ENCODE assay signal across 8 cellular contexts in genomic region chr19:18496167-18496979, GRCh38. TPM values are rescaled to one million over a fixed set of nuclear protein-coding genes. Genes with fewer than 3 reads are reported as not detected.
DNase-seq lines count a peak whose midpoint lies in the region; ATAC-seq, FAIRE-seq and TF ChIP-seq lines count a peak whose summit lies in the region.

No MANE protein-coding gene starts in this region.

- H3K27ac ChIP-seq in right cardiac atrium (ENCODE audit: low read length) (no peak overlapping the region), testis (no peak overlapping the region), neuronal stem cell (replicated peaks; ENCODE audit: low read length) (no peak overlapping the region)

- H4K8ac ChIP-seq in neuronal stem cell (ENCODE audit: low read depth, low read length) = no peak overlapping the region

- peaks cover 10% of the 10 kb centered on the region for H3K79me1 ChIP-seq in neuronal stem cell (ENCODE audit: low read depth, low read length)

- ATAC-seq in right cardiac atrium = no peak
- no peak for ATAC-seq in HG03175 (IDR thresholded peaks at IDR 0.05; ENCODE audit: unreplicated experiment)

- TF ChIP-seq POLR2A in testis (IDR thresholded peaks at IDR 0.05) = no peak

- WGBS in right cardiac atrium = 65% methylated on average over 11 of the region's 11 CpGs
- WGBS in testis, 2 donors = 77 to 85% methylated on average over 11 of the region's 11 CpGs
- WGBS in neuronal stem cell (ENCODE audit: extremely low coverage in 2 of 2, insufficient read length in 2 of 2, insufficient replicate concordance in 1 of 2), 2 donors = no CpG with 5 or more reads among the region's 11 CpGs

- H3K27me3 ChIP-seq in right cardiac atrium (ENCODE audit: control insufficient read depth, insufficient read depth) = no peaks in the 10 kb centered on the region
- no peaks in the 10 kb centered on the region for H3K27me3 ChIP-seq in testis
- H3K27me3 ChIP-seq in neuronal stem cell (ENCODE audit: control insufficient read depth in 3 of 3, insufficient read depth in 3 of 3, low read depth in 1 of 3, low read length in 3 of 3) = peaks cover 0 to 2% (median 0%) of the 10 kb centered on the region in 3 experiments

- FAIRE-seq in GM18507 (lab: Jason Lieb, UNC) = peak; percentile 83

- DNase-seq in GM18507 (ENCODE audit: extremely low spot score, insufficient read length, low read depth) (no peak), NCI-H2196 treated with DMSO at 0.1 percent for 48 hours (lab: John Stamatoyannopoulos, UW; ENCODE audit: unreplicated experiment) (peak; percentile 69), activated T-cell treated with anti-CD3 and anti-CD28 coated beads for 4 hours (peak; percentile 21), right cardiac atrium (peak in 2 of 3 donors; percentile 58 to 75), testis (no peak), neuronal stem cell (ENCODE audit: low spot score) (no peak)
- peak; percentile 23 to 31 for DNase-seq in stimulated activated CD8-positive, alpha-beta memory T cell treated with anti-CD3 and anti-CD28 coated beads, Interleukin-2, amount 100 ng/mL, for 1 hour (ENCODE audit: low read depth in 2 of 2)

- H4K91ac ChIP-seq in neuronal stem cell (ENCODE audit: low read depth, low read length, poor library complexity) = no peak overlapping the region

- no peak overlapping the region for H2BK12ac ChIP-seq in neuronal stem cell (ENCODE audit: low read length)

- no peak overlapping the region for H2AFZ ChIP-seq in neuronal stem cell (ENCODE audit: low read length)

- H2BK15ac ChIP-seq in neuronal stem cell (ENCODE audit: low read length) = no peak overlapping the region

- H2AK5ac ChIP-seq in neuronal stem cell (ENCODE audit: low read depth, low read length) = no peak overlapping the region

- no peak overlapping the region for H3K14ac ChIP-seq in neuronal stem cell (ENCODE audit: low read length)

- H3K36me3 ChIP-seq in testis (ENCODE audit: low read depth, missing control alignments) = no peaks in the 10 kb centered on the region
- no peaks in the 10 kb centered on the region for H3K36me3 ChIP-seq in neuronal stem cell (replicated peaks in 1 of 2; ENCODE audit: control insufficient read depth in 2 of 2, insufficient read depth in 2 of 2, low read length in 2 of 2)

- H3K23ac ChIP-seq in neuronal stem cell (ENCODE audit: low read depth, low read length, poor library complexity) = no peak overlapping the region

- intact Hi-C loops in right cardiac atrium (cut with DNase I) (no loop called here), testis (cut with DNase I; ENCODE audit: low total_unique reads) (no loop called here)

- no peak overlapping the region for H3K9ac ChIP-seq in neuronal stem cell (ENCODE audit: low read depth, low read length, poor library complexity)

- no peak overlapping the region for H3K4ac ChIP-seq in neuronal stem cell (ENCODE audit: low read length)

- H3K4me1 ChIP-seq in right cardiac atrium (ENCODE audit: control insufficient read depth, insufficient read depth, low read length) (peaks cover 44% of the 10 kb centered on the region), testis (peaks cover 81% of the 10 kb centered on the region), neuronal stem cell (ENCODE audit: control insufficient read depth in 2 of 2, insufficient read depth in 1 of 2, low read depth in 1 of 2, low read length in 2 of 2) (peaks cover 12% of the 10 kb centered on the region in 2 donors)

- H3K9me3 ChIP-seq in right cardiac atrium (ENCODE audit: control insufficient read depth, low read length) (no peaks in the 10 kb centered on the region), testis (no peaks in the 10 kb centered on the region), neuronal stem cell (replicated peaks in 1 of 2; ENCODE audit: control insufficient read depth in 2 of 2, insufficient read depth in 1 of 2, low read depth in 1 of 2, low read length in 2 of 2) (no peaks in the 10 kb centered on the region)

- no peak overlapping the region for H2BK5ac ChIP-seq in neuronal stem cell (ENCODE audit: low read length)

- no peak overlapping the region for H2BK120ac ChIP-seq in neuronal stem cell (ENCODE audit: low read depth, low read length)

- no peak overlapping the region for H3K18ac ChIP-seq in neuronal stem cell (ENCODE audit: low read length)

- no peak for TF ChIP-seq CTCF in testis (IDR thresholded peaks at IDR 0.05)

- no peak overlapping the region for H3K4me2 ChIP-seq in neuronal stem cell (ENCODE audit: insufficient read depth, low read length, poor library complexity, severe bottlenecking)

- no peak overlapping the region for H3K4me3 ChIP-seq in right cardiac atrium (ENCODE audit: low read length)
- no peak overlapping the region for H3K4me3 ChIP-seq in testis
- H3K4me3 ChIP-seq in neuronal stem cell (ENCODE audit: low read length in 2 of 2) = no peak overlapping the region

RNA-seq across cellular contexts. Expression of gene ELL, which starts 25.5 kb away (rescaled TPM):
- total RNA-seq in right cardiac atrium = 10 to 100 TPM; 12.6 to 19.0 (median 14.0) TPM
- polyA plus RNA-seq in right cardiac atrium = 9.3 TPM
- total RNA-seq in testis = 10 to 100 TPM; 75.8 to 76.1 TPM
- polyA plus RNA-seq in testis (ENCODE audit: insufficient read depth, low read depth, low replicate concordance) = 48.0 TPM
- 5.2 TPM for polyA plus RNA-seq in neuronal stem cell (2013, experiment 1 of 2)
- 5.2 TPM for polyA plus RNA-seq in neuronal stem cell (2013, experiment 2 of 2)

RNA-seq across cellular contexts. Expression of gene FKBP8, which starts 47.0 kb away (rescaled TPM):
- total RNA-seq in right cardiac atrium (100 to 1,000 TPM; 204 to 236 (median 213) TPM), testis (100 to 1,000 TPM; 587 to 614 TPM)
- polyA plus RNA-seq in right cardiac atrium (285 TPM), testis (ENCODE audit: insufficient read depth, low read depth, low replicate concordance) (571 TPM)
- 215 TPM for polyA plus RNA-seq in neuronal stem cell (2013, experiment 1 of 2)
- 207 TPM for polyA plus RNA-seq in neuronal stem cell (2013, experiment 2 of 2)

RNA-seq across cellular contexts. Expression of gene ISYNA1, which starts 58.4 kb away (rescaled TPM):
- total RNA-seq in right cardiac atrium (10 to 100 TPM; 36.9 to 55.4 (median 45.3) TPM), testis (1,000 to 10,000 TPM in 1 of 2 donors, 100 to 1,000 TPM in 1; 1,000 to 1,122 TPM)
- polyA plus RNA-seq in right cardiac atrium (50.7 TPM), testis (ENCODE audit: insufficient read depth, low read depth, low replicate concordance) (493 TPM)
- 318 TPM for polyA plus RNA-seq in neuronal stem cell (2013, experiment 1 of 2)
- polyA plus RNA-seq in neuronal stem cell (2013, experiment 2 of 2) = 304 TPM

Comparison
In these comparisons a context has a peak if more than half of its experiments do, and no peak if none do; other contexts are left out.
1. DNase-seq: peak in NCI-H2196 treated with DMSO at 0.1 percent for 48 hours (single experiment), activated T-cell treated with anti-CD3 and anti-CD28 coated beads for 4 hours (single experiment), right cardiac atrium (2 of 3) and stimulated activated CD8-positive, alpha-beta memory T cell treated with anti-CD3 and anti-CD28 coated beads, Interleukin-2, amount 100 ng/mL, for 1 hour (2 of 2); none in GM18507 (single experiment), testis (single experiment) and neuronal stem cell (single experiment).
2. RNA of gene ISYNA1, which starts 58.4 kb away (total RNA-seq): 1,000 to 1,122 TPM in testis; 36.9 to 55.4 TPM in right cardiac atrium; every median in the first group is over 10 times any median in the second.